ENCODE assay signal across 13 cellular contexts in genomic region chr7:7943951-7944350, GRCh38. TPM values are rescaled to one million over a fixed set of nuclear protein-coding genes. Genes with fewer than 3 reads are reported as not detected.
A peak's percentile ranks its signal among the peaks of the same experiment; 100 is the strongest.
DNase-seq lines count a peak whose midpoint lies in the region; ATAC-seq, FAIRE-seq and TF ChIP-seq lines count a peak whose summit lies in the region.
"Had no signal": no experiment of that assay in that cellular context is flagged by ENCODE, and none has a peak within 500 bp of the region (broad histone marks: within the 10 kb centered on the region; RNA-seq: fewer than 3 reads in every experiment).

No MANE protein-coding gene starts in this region.

- no peak for DNase-seq in activated naive CD4-positive, alpha-beta T cell treated with anti-CD3 and anti-CD28 coated beads for 36 hours
- no peak for DNase-seq in activated naive CD4-positive, alpha-beta T cell treated with Interleukin-2 at 50 U/mL for 16 hours
- DNase-seq in MM.1S = peak; percentile 21
- DNase-seq in K562 (ENCODE audit: extremely low read depth in 1 of 4, low spot score in 3 of 4) = no peak
- DNase-seq in stimulated activated naive CD8-positive, alpha-beta T cell treated with anti-CD3 and anti-CD28 coated beads, Interleukin-15, amount 100 ng/mL, for 72 hours = no peak
- no peak for DNase-seq in midbrain (lab: John Stamatoyannopoulos, UW)
- DNase-seq in prostate gland (ENCODE audit: low spot score) = no peak
- DNase-seq: NCI-H748 treated with DMSO at 0.1 percent for 48 hours, tibial artery had no signal

- H3K9ac ChIP-seq in MM.1S (ENCODE audit: low read length) (peak overlapping the region; percentile 57), K562 (ENCODE audit: insufficient read depth in 1 of 2, low read depth in 2 of 2, low read length in 2 of 2) (no peak overlapping the region)

- no peaks in the 10 kb centered on the region for H3K9me1 ChIP-seq in K562 (ENCODE audit: control insufficient read depth, insufficient read depth, low read length)

- no peak for TF ChIP-seq RAD21 in K562 (CRISPR knock-in tag; conservative IDR thresholded peaks at IDR 0.05 in 1 of 2, IDR thresholded peaks at IDR 0.05 in 1 of 2)

- no peaks in the 10 kb centered on the region for H3K79me2 ChIP-seq in MM.1S (ENCODE audit: low read length)
- no peaks in the 10 kb centered on the region for H3K79me2 ChIP-seq in K562 (ENCODE audit: control insufficient read depth, insufficient read depth, low read length)

- H3K27ac Mint-ChIP-seq in activated naive CD4-positive, alpha-beta T cell treated with anti-CD3 and anti-CD28 coated beads for 36 hours = peak overlapping the region; percentile 10
- peak overlapping the region; percentile 41 to 51 for H3K27ac Mint-ChIP-seq in stimulated activated naive CD8-positive, alpha-beta T cell treated with anti-CD3 and anti-CD28 coated beads, Interleukin-15, amount 100 ng/mL, for 72 hours

- no peak for TF ChIP-seq EP300 in K562 (IDR thresholded peaks at IDR 0.05; ENCODE audit: low read length)

- TF ChIP-seq CTCF in MM.1S (IDR thresholded peaks at IDR 0.05; ENCODE audit: low read length) = no peak
- no peak for TF ChIP-seq CTCF in K562 (IDR thresholded peaks at IDR 0.05 in 2 of 3, conservative IDR thresholded peaks at IDR 0.05 in 1 of 3; ENCODE audit: insufficient read depth in 2 of 3, low read depth in 1 of 3, low read length in 3 of 3)
- no peak for TF ChIP-seq CTCF in prostate gland (IDR thresholded peaks at IDR 0.05)

- H3K36me3 ChIP-seq in MM.1S (replicated peaks; ENCODE audit: insufficient read depth, low read length) = no peaks in the 10 kb centered on the region
- no peaks in the 10 kb centered on the region for H3K36me3 ChIP-seq in K562 (ENCODE audit: control insufficient read depth, insufficient read depth, low read length)
- no peaks in the 10 kb centered on the region for H3K36me3 ChIP-seq in prostate gland
- H3K36me3 ChIP-seq: tibial artery had no signal

- no peaks in the 10 kb centered on the region for H3K27me3 Mint-ChIP-seq in activated naive CD4-positive, alpha-beta T cell treated with anti-CD3 and anti-CD28 coated beads for 36 hours (ENCODE audit: low read depth)
- no peaks in the 10 kb centered on the region for H3K27me3 Mint-ChIP-seq in stimulated activated naive CD8-positive, alpha-beta T cell treated with anti-CD3 and anti-CD28 coated beads, Interleukin-15, amount 100 ng/mL, for 72 hours

- H3F3A ChIP-seq in MM.1S (ENCODE audit: insufficient read depth, low read length) = peaks cover 34% of the 10 kb centered on the region

- H2AFZ ChIP-seq in MM.1S (ENCODE audit: low read length) (peak overlapping the region; percentile 48), K562 (ENCODE audit: low read depth, low read length) (no peak overlapping the region)

- in situ Hi-C loops in K562 (cut with MboI) = no loop called here

- H3K9me3 ChIP-seq in MM.1S (replicated peaks; ENCODE audit: insufficient read depth, low read length) = no peaks in the 10 kb centered on the region
- H3K9me3 ChIP-seq in K562 (replicated peaks; ENCODE audit: control insufficient read depth, insufficient read depth, low read depth, low read length) = no peaks in the 10 kb centered on the region
- H3K9me3 ChIP-seq in prostate gland = no peaks in the 10 kb centered on the region
- H3K9me3 ChIP-seq: tibial artery had no signal

- no peaks in the 10 kb centered on the region for H3K9me2 ChIP-seq in MM.1S (replicated peaks; ENCODE audit: insufficient read depth, low read length)

- no peaks in the 10 kb centered on the region for H3K36me3 Mint-ChIP-seq in activated naive CD4-positive, alpha-beta T cell treated with anti-CD3 and anti-CD28 coated beads for 36 hours (ENCODE audit: low read depth)

- H3K4me1 ChIP-seq in MM.1S (ENCODE audit: low read length) = peaks cover 36% of the 10 kb centered on the region
- no peaks in the 10 kb centered on the region for H3K4me1 ChIP-seq in K562 (replicated peaks in 1 of 2; ENCODE audit: control insufficient read depth in 2 of 2, insufficient read depth in 2 of 2, low read length in 2 of 2)
- H3K4me1 ChIP-seq in prostate gland (replicated peaks) = no peaks in the 10 kb centered on the region
- H3K4me1 ChIP-seq: tibial artery had no signal

- 13% methylated on average over 1 of the region's 1 CpG for WGBS in K562 (ENCODE audit: insufficient coverage, low coverage, missing lambda C conversion rate)
- 94% methylated on average over 1 of the region's 1 CpG for WGBS in prostate gland

- H3K4me3 ChIP-seq in MM.1S (ENCODE audit: low read length) = peak overlapping the region; percentile 52
- H3K4me3 ChIP-seq in K562 = no peak overlapping the region
- no peak overlapping the region for H3K4me3 ChIP-seq in prostate gland
- H3K4me3 ChIP-seq: lung, tibial artery had no signal

- CTCF ChIA-PET in activated naive CD4-positive, alpha-beta T cell treated with anti-CD3 and anti-CD28 coated beads for 36 hours (lab: Charles Lee) = interaction anchor here (1.0 to 1.4 kb wide), 2 partner anchors 11 to 841 kb away, joined by 3 to 4 read pairs; no protein-coding TSS in a partner anchor
- CTCF ChIA-PET in K562 (lab: Yijun Ruan, JAX; ENCODE audit: low intra/inter-chr PET ratio) = no interaction called here

- H3K4me2 ChIP-seq in MM.1S (ENCODE audit: low read depth, low read length) (peak overlapping the region; percentile 87), K562 (ENCODE audit: insufficient read depth, low read length) (no peak overlapping the region)

- H3K9me3 Mint-ChIP-seq in activated naive CD4-positive, alpha-beta T cell treated with anti-CD3 and anti-CD28 coated beads for 36 hours = no peaks in the 10 kb centered on the region
- H3K9me3 Mint-ChIP-seq in stimulated activated naive CD8-positive, alpha-beta T cell treated with anti-CD3 and anti-CD28 coated beads, Interleukin-15, amount 100 ng/mL, for 72 hours = no peaks in the 10 kb centered on the region

- H3K4me3 Mint-ChIP-seq in activated naive CD4-positive, alpha-beta T cell treated with anti-CD3 and anti-CD28 coated beads for 36 hours = no peak overlapping the region
- peak overlapping the region in 1 of 2 donors; percentile 76 for H3K4me3 Mint-ChIP-seq in stimulated activated naive CD8-positive, alpha-beta T cell treated with anti-CD3 and anti-CD28 coated beads, Interleukin-15, amount 100 ng/mL, for 72 hours

- H4K20me1 ChIP-seq in MM.1S (ENCODE audit: insufficient read depth, low read length) (no peaks in the 10 kb centered on the region), K562 (replicated peaks; ENCODE audit: control insufficient read depth, insufficient read depth, low read length) (no peaks in the 10 kb centered on the region)

- TF ChIP-seq POLR2A in K562 (conservative IDR thresholded peaks at IDR 0.05) = no peak
- no peak for TF ChIP-seq POLR2A in prostate gland (IDR thresholded peaks at IDR 0.05)

- H3K27me3 ChIP-seq in MM.1S (replicated peaks; ENCODE audit: insufficient read depth, low read length) (no peaks in the 10 kb centered on the region), K562 (ENCODE audit: control insufficient read depth in 2 of 2, insufficient read depth in 2 of 2, low read length in 2 of 2) (no peaks in the 10 kb centered on the region; a peak in 1 of 5 replicates), prostate gland (replicated peaks; ENCODE audit: insufficient read depth) (no peaks in the 10 kb centered on the region)
- H3K27me3 ChIP-seq: tibial artery had no signal

- intact Hi-C loops in activated naive CD4-positive, alpha-beta T cell treated with anti-CD3 and anti-CD28 coated beads for 36 hours (cut with micrococcal nuclease) = loop anchor here (1.0 kb wide), 1 partner anchor 24 kb away; the partner anchor contains the start of gene GLCCI1
- intact Hi-C loops in K562 (cut with micrococcal nuclease) = no loop called here
- intact Hi-C loops in prostate gland (cut with DNase I) = no loop called here

- peak overlapping the region; percentile 94 for H3K27ac ChIP-seq in MM.1S (ENCODE audit: low read length)
- H3K27ac ChIP-seq in K562 (ENCODE audit: extremely low read depth, low read depth, low read length) = no peak overlapping the region
- no peak overlapping the region for H3K27ac ChIP-seq in prostate gland
- H3K27ac ChIP-seq: tibial artery had no signal

- BruUV-seq in K562 (replicated peaks; lab: Mats Ljungman, UMichigan) = no TSS peak

- ATAC-seq in K562 (no peak), SK-N-SH treated with all-trans-retinoic acid at 6 μM for 48 hours (no peak)
- ATAC-seq in stimulated activated naive CD8-positive, alpha-beta T cell treated with anti-CD3 and anti-CD28 coated beads, Interleukin-15, amount 100 ng/mL, for 72 hours = no peak

- FAIRE-seq in K562 (lab: Jason Lieb, UNC) = peak; percentile 37
- FAIRE-seq: D721Med, H1 had no signal

- peaks cover 16% of the 10 kb centered on the region for H3K4me1 Mint-ChIP-seq in activated naive CD4-positive, alpha-beta T cell treated with anti-CD3 and anti-CD28 coated beads for 36 hours (ENCODE audit: low read depth)
- peaks cover 14% of the 10 kb centered on the region for H3K4me1 Mint-ChIP-seq in stimulated activated naive CD8-positive, alpha-beta T cell treated with anti-CD3 and anti-CD28 coated beads, Interleukin-15, amount 100 ng/mL, for 72 hours

- POLR2A ChIA-PET in K562 (lab: Yijun Ruan, JAX) = interaction anchor here (1.0 to 1.6 kb wide), 2 partner anchors 9 to 11 kb away, joined by 3 to 4 read pairs; no protein-coding TSS in a partner anchor

TF ChIP-seq in K562, 482 proteins besides CTCF, POLR2A, EP300 and RAD21 (continues in another document):
- no peak for TF ChIP-seq PML (IDR thresholded peaks at IDR 0.05; ENCODE audit: low read length)

TF ChIP-seq in SK-N-SH treated with all-trans-retinoic acid at 6 μM for 48 hours, 23 proteins besides CTCF, POLR2A, EP300 and RAD21 (continues in another document):
- TF ChIP-seq ARNTL (CRISPR knock-in tag; IDR thresholded peaks at IDR 0.05; ENCODE audit: borderline replicate concordance, low read depth) (no peak), SNAI2 (CRISPR knock-in tag; IDR thresholded peaks at IDR 0.05) (no peak)

RNA-seq across cellular contexts. Expression of gene GLCCI1, which starts 24.6 kb away (rescaled TPM):
- total RNA-seq in activated naive CD4-positive, alpha-beta T cell treated with anti-CD3 and anti-CD28 coated beads for 36 hours = 10 to 100 TPM; 12.9 to 13.3 TPM
- total RNA-seq in K562 (2011; cell fraction: chromatin; rRNA removed; ENCODE audit: low replicate concordance) = 28.3 and 49.4 TPM in 2 replicates
- total RNA-seq in K562 (2011; cell fraction: nucleolus; rRNA removed) = 10.5 and 18.9 TPM in 2 replicates
- 21.6 and 29.6 TPM in 2 replicates for total RNA-seq in K562 (2011; cell fraction: nucleoplasm; rRNA removed)
- total RNA-seq in K562 (2014; rRNA removed) (2.8 and 4.6 TPM in 2 replicates), K562 (2014; rRNA removed; fragmentation: Illumina TruSeq; extraction: Trizol) (9.5 and 9.7 TPM in 2 replicates), K562 (2015; rRNA removed; fragmentation: Illumina TruSeq; extraction: Trizol) (6.5 and 7.3 TPM in 2 replicates), K562 (2021) (11.2 and 11.9 TPM in 2 replicates), prostate gland (1 to 10 TPM; 9.1 to 9.2 TPM)
- polyA plus RNA-seq in K562 (2011; rRNA removed) (7.2 and 16.6 TPM in 2 replicates), K562 (2014; fragmentation: Illumina TruSeq; extraction: Trizol) (7.7 and 8.1 TPM in 2 replicates), K562 (2014; fragmentation: Nextera tagmentation; extraction: Ambion mirVana) (1 to 10 TPM; 2.7 TPM), K562 (2014; rRNA removed) (5.1 and 6.0 TPM in 2 replicates)
- 2.7 and 6.5 TPM in 2 replicates for polyA plus RNA-seq in K562 (2011; cell fraction: cytosol; rRNA removed)
- 13.2 and 20.1 TPM in 2 replicates for polyA plus RNA-seq in K562 (2011; cell fraction: nucleus; rRNA removed)
- polyA plus RNA-seq in K562 (2012) = 8.4 and 11.0 TPM in 2 replicates
- polyA minus RNA-seq in K562 (2011; rRNA and poly(A)+ RNA removed) = 13.8 and 36.3 TPM in 2 replicates
- 3.7 and 9.9 TPM in 2 replicates for polyA minus RNA-seq in K562 (2011; cell fraction: cytosol; rRNA and poly(A)+ RNA removed)
- polyA minus RNA-seq in K562 (2011; cell fraction: nucleus; rRNA and poly(A)+ RNA removed) = 8.6 and 31.3 TPM in 2 replicates
